Comparison of ENCODE assay signal across 21 cellular contexts in genomic region chr2:48941908-48942307, GRCh38.
DNase-seq lines count a peak whose midpoint lies in the region; ATAC-seq, FAIRE-seq and TF ChIP-seq lines count a peak whose summit lies in the region.
"Had no signal": no experiment of that assay in that cellular context is flagged by ENCODE, and none has a peak within 500 bp of the region (broad histone marks: within the 10 kb centered on the region; RNA-seq: fewer than 3 reads in every experiment).

No MANE protein-coding gene starts in this region.

- SMC1A ChIA-PET in GM12878 (lab: Charles Lee; ENCODE audit: uncharacterized antibody, unreplicated experiment) = no interaction called here

- TF ChIP-seq CTCF in A549 (IDR thresholded peaks at IDR 0.05) = no peak
- no peak for TF ChIP-seq CTCF in GM12878 (IDR thresholded peaks at IDR 0.05 in 2 of 3, conservative IDR thresholded peaks at IDR 0.05 in 1 of 3; ENCODE audit: control insufficient read depth in 2 of 3, extremely low read depth in 1 of 3, insufficient read depth in 1 of 3, low read depth in 3 of 3, low read length in 3 of 3)
- TF ChIP-seq CTCF in glutamatergic neuron (IDR thresholded peaks at IDR 0.05; ENCODE audit: partially characterized antibody, unreplicated experiment) = no peak

- H3K27me3 Mint-ChIP-seq in glutamatergic neuron (ENCODE audit: unreplicated experiment) = no peaks in the 10 kb centered on the region
- H3K27me3 Mint-ChIP-seq in T-helper 17 cell = peaks cover 34% of the 10 kb centered on the region

- no TSS peak for BruUV-seq in GM12878 (replicated peaks; lab: Mats Ljungman, UMichigan)

- H3K9me3 ChIP-seq in A549 (no peaks in the 10 kb centered on the region), GM12878 (replicated peaks; ENCODE audit: control insufficient read depth, insufficient read depth, low read length) (no peaks in the 10 kb centered on the region), T-helper 17 cell (ENCODE audit: control insufficient read depth, low read length, poor library complexity, severe bottlenecking) (no peaks in the 10 kb centered on the region)
- H3K9me3 ChIP-seq: BE2C, HAP-1 had no signal

- peaks cover 2% of the 10 kb centered on the region for H3K9me3 Mint-ChIP-seq in glutamatergic neuron (ENCODE audit: unreplicated experiment)
- H3K9me3 Mint-ChIP-seq: CD14-positive monocyte; CD8-positive, alpha-beta T cell; IgD-negative memory B cell had no signal

- no peak overlapping the region for H3K27ac ChIP-seq in A549
- no peak overlapping the region for H3K27ac ChIP-seq in GM12878 (ENCODE audit: control insufficient read depth, insufficient read depth)
- H3K27ac ChIP-seq: HL-60 had no signal

- POLR2A ChIA-PET in A549 (lab: Yijun Ruan, JAX) (no interaction called here), GM12878 (lab: Charles Lee) (no interaction called here)

- H3K36me3 ChIP-seq in GM12878 (ENCODE audit: control insufficient read depth in 2 of 2, insufficient read depth in 2 of 2, low read length in 1 of 2) = no peaks in the 10 kb centered on the region
- H3K36me3 ChIP-seq: BE2C, HAP-1 had no signal

- H3K4me1 Mint-ChIP-seq in glutamatergic neuron (ENCODE audit: low read depth, unreplicated experiment) = peaks cover 21% of the 10 kb centered on the region
- H3K4me1 Mint-ChIP-seq in T-helper 17 cell = peaks cover 6% of the 10 kb centered on the region
- H3K4me1 Mint-ChIP-seq: CD14-positive monocyte had no signal

- in situ Hi-C loops in GM12878 (cut with MboI) = loop anchor here (10.0 kb wide), 3 partner anchors 553 to 1463 kb away; no protein-coding TSS in a partner anchor

- DNase-seq in A549 (ENCODE audit: low read depth in 1 of 2, low spot score in 1 of 2) (no peak), GM12891 (ENCODE audit: insufficient read length, low spot score) (no peak), GM12878 (ENCODE audit: low read depth, low spot score) (no peak), glutamatergic neuron (no peak), T-helper 17 cell (no peak), globus pallidus (ENCODE audit: low spot score) (no peak)
- DNase-seq: 8988T; BE2C; Calu3; CD8-positive, alpha-beta T cell; DMS79 treated with DMSO at 0.1 percent for 48 hours; GF-D8; Kasumi-1; KG1 had no signal

- H3K79me2 ChIP-seq in GM12878 (ENCODE audit: control insufficient read depth, insufficient read depth, low read length) = no peaks in the 10 kb centered on the region

- H3K4me1 ChIP-seq in A549 (no peaks in the 10 kb centered on the region), GM12878 (ENCODE audit: control insufficient read depth, insufficient read depth, low read length) (no peaks in the 10 kb centered on the region)

- H3K27ac Mint-ChIP-seq in glutamatergic neuron (ENCODE audit: unreplicated experiment) (peak overlapping the region; percentile 48), T-helper 17 cell (no peak overlapping the region)
- H3K27ac Mint-ChIP-seq: CD14-positive monocyte; CD8-positive, alpha-beta T cell; IgD-negative memory B cell had no signal

- H3K4me3 ChIP-seq in A549 = no peak overlapping the region
- no peak overlapping the region for H3K4me3 ChIP-seq in GM12878
- H3K4me3 ChIP-seq: HAP-1 had no signal

- H3K4me2 ChIP-seq in A549 (no peak overlapping the region), GM12878 (ENCODE audit: control insufficient read depth, insufficient read depth) (no peak overlapping the region)

- no peak overlapping the region for H3K9ac ChIP-seq in GM12878 (ENCODE audit: control insufficient read depth, insufficient read depth, low read length)

- WGBS in A549 (ENCODE audit: missing lambda C conversion rate) = 0% methylated on average over 1 of the region's 1 CpG
- 0% methylated on average over 1 of the region's 1 CpG for WGBS in GM12878 (ENCODE audit: insufficient coverage, insufficient replicate concordance, low lambda C conversion rate, missing lambda C conversion rate)

- RAD21 ChIA-PET in GM12878 (lab: Charles Lee; ENCODE audit: unreplicated experiment) = no interaction called here

- intact Hi-C loops in GM12878 (cut with micrococcal nuclease; ENCODE audit: unreplicated experiment) = loop anchor here (10.0 kb wide), 3 partner anchors 233 to 1553 kb away; no protein-coding TSS in a partner anchor

- TF ChIP-seq EP300 in A549 (IDR thresholded peaks at IDR 0.05) (no peak), GM12878 (IDR thresholded peaks at IDR 0.05; ENCODE audit: borderline replicate concordance in 1 of 2, control insufficient read depth in 1 of 2, low read depth in 2 of 2, low read length in 2 of 2) (no peak)

- H3K36me3 Mint-ChIP-seq in glutamatergic neuron (ENCODE audit: unreplicated experiment) (no peaks in the 10 kb centered on the region), T-helper 17 cell (ENCODE audit: low read depth) (peaks cover 2% of the 10 kb centered on the region)
- H3K36me3 Mint-ChIP-seq: CD14-positive monocyte; CD8-positive, alpha-beta T cell; IgD-negative memory B cell had no signal

- H3K27me3 ChIP-seq in GM12878 (replicated peaks in 1 of 2; ENCODE audit: control insufficient read depth in 2 of 2, insufficient read depth in 2 of 2, low read length in 1 of 2) = peaks cover 0 to 2% of the 10 kb centered on the region in 2 experiments; a peak in 1 of 4 replicates
- H3K27me3 ChIP-seq: BE2C had no signal

- no peaks in the 10 kb centered on the region for H4K20me1 ChIP-seq in GM12878 (ENCODE audit: control insufficient read depth, insufficient read depth)

- no peak overlapping the region for H2AFZ ChIP-seq in GM12878 (ENCODE audit: control insufficient read depth, low read depth, low read length)

- CTCF ChIA-PET in A549 (lab: Yijun Ruan, JAX) = interaction anchor here (0.7 to 1.7 kb wide), 3 partner anchors 410 to 1461 kb away, joined by 3 to 4 read pairs (median 4); no protein-coding TSS in a partner anchor
- CTCF ChIA-PET in GM12878 (lab: Yijun Ruan, JAX) = interaction anchor here (1.1 to 1.6 kb wide), 2 partner anchors 549 to 1460 kb away, joined by 3 to 6 read pairs; no protein-coding TSS in a partner anchor

- TF ChIP-seq RAD21 in A549 (conservative IDR thresholded peaks at IDR 0.05 in 1 of 2, IDR thresholded peaks at IDR 0.05 in 1 of 2) (no peak), GM12878 (IDR thresholded peaks at IDR 0.05; ENCODE audit: insufficient read depth, low read depth, low read length) (no peak)

- TF ChIP-seq POLR2A in A549 (IDR thresholded peaks at IDR 0.05; ENCODE audit: low read length) (no peak), GM12891 (IDR thresholded peaks at IDR 0.05; ENCODE audit: low read depth, low read length) (no peak), GM12878 (IDR thresholded peaks at IDR 0.05; ENCODE audit: low read depth, low read length) (no peak)

- ATAC-seq in A549 (no peak), GM12878 (no peak), T-helper 17 cell (no peak), GM18909 (IDR thresholded peaks at IDR 0.05; ENCODE audit: poor library complexity, unreplicated experiment) (no peak)
- ATAC-seq: CD8-positive, alpha-beta T cell had no signal

- H3K4me3 Mint-ChIP-seq in glutamatergic neuron (ENCODE audit: unreplicated experiment) = peak overlapping the region; percentile 5
- no peak overlapping the region for H3K4me3 Mint-ChIP-seq in T-helper 17 cell
- H3K4me3 Mint-ChIP-seq: CD14-positive monocyte; CD8-positive, alpha-beta T cell; IgD-negative memory B cell had no signal

- FAIRE-seq in A549 (lab: Jason Lieb, UNC) = no peak
- FAIRE-seq in GM12891 (lab: Jason Lieb, UNC) = no peak
- no peak for FAIRE-seq in GM12878 (lab: Jason Lieb, UNC)
- FAIRE-seq: GM12892, GM18507 had no signal

TF ChIP-seq in A549, 52 proteins besides CTCF, POLR2A, EP300 and RAD21:
- TF ChIP-seq JUNB (IDR thresholded peaks at IDR 0.05) (no peak), MAFK (IDR thresholded peaks at IDR 0.05; ENCODE audit: partially characterized antibody) (peak; percentile 89)

TF ChIP-seq in GM12891, 5 proteins besides CTCF, POLR2A, EP300 and RAD21:
- no peak for TF ChIP-seq PAX5 (IDR thresholded peaks at IDR 0.05; ENCODE audit: insufficient read depth, low read length, severe bottlenecking)
- no peak for TF ChIP-seq POLR2AphosphoS5 (IDR thresholded peaks at IDR 0.05; ENCODE audit: low read depth, low read length)
- no peak for TF ChIP-seq POU2F2 (IDR thresholded peaks at IDR 0.05; ENCODE audit: low read depth, low read length)
- no peak for TF ChIP-seq TAF1 (IDR thresholded peaks at IDR 0.05; ENCODE audit: low read depth, low read length)
- peak; percentile 72 for TF ChIP-seq SPI1 (IDR thresholded peaks at IDR 0.05; ENCODE audit: low read depth, low read length)
TF ChIP-seq in GM12891: peak in this region for 1.

TF ChIP-seq in GM12878, 131 proteins besides CTCF, POLR2A, EP300 and RAD21:
- TF ChIP-seq SMAD1 (IDR thresholded peaks at IDR 0.05; ENCODE audit: low read depth, partially characterized antibody) (no peak), HDAC2 (IDR thresholded peaks at IDR 0.05) (no peak), SPI1 (IDR thresholded peaks at IDR 0.05; ENCODE audit: borderline replicate concordance, insufficient read depth, low read depth, low read length) (peak; percentile 22; the same call in 1 of the 2 replicates)
TF ChIP-seq in GM12878: peak in this region for 1.
